11 cellular contexts compared by ENCODE assay signal in the genomic region with DNA sequence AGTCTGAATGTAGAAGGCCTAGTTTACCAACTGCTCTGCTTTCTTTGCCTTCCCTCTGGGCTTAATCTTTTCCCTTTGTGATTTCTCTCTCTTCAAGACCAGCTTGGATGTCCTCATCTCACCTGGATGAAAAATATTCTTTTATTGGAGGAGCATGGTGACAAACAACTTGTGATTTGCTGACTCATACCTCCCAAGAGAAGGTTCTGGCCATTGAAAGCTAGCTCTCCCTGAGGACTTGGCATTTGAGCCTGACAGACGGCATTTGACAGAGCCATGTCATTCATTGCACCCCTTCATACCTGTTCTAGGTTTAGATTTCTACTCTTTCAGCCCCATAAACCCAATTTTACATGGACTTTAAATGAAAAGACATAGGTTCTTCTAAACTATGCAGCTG. TPM values are rescaled to one million over a fixed set of nuclear protein-coding genes. Genes with fewer than 3 reads are reported as not detected.
DNase-seq lines count a peak whose midpoint lies in the region.
"Had no signal": no experiment of that assay in that cellular context is flagged by ENCODE, and none has a peak within 500 bp of the region (broad histone marks: within the 10 kb centered on the region; RNA-seq: fewer than 3 reads in every experiment).

No MANE protein-coding gene starts in this region.

- H3K27me3 ChIP-seq in skeletal muscle tissue (ENCODE audit: control insufficient read depth in 3 of 3, insufficient read depth in 3 of 3, low read length in 3 of 3), result no peaks in the 10 kb centered on the region
- H3K27me3 ChIP-seq: dorsolateral prefrontal cortex had no signal

- H3K9me3 Mint-ChIP-seq in activated T-cell treated with anti-CD3 and anti-CD28 coated beads, Interleukin-2, amount 50 U/mL, for 24 hours, result no peaks in the 10 kb centered on the region

- no peaks in the 10 kb centered on the region for H3K9me3 ChIP-seq in skeletal muscle tissue (ENCODE audit: control insufficient read depth in 3 of 3, low read length in 3 of 3)

- no peak overlapping the region for H3K4me3 ChIP-seq in skeletal muscle tissue (ENCODE audit: low read length in 3 of 3)
- H3K4me3 ChIP-seq: dorsolateral prefrontal cortex had no signal

- H3K27ac Mint-ChIP-seq in activated T-cell treated with anti-CD3 and anti-CD28 coated beads, Interleukin-2, amount 50 U/mL, for 24 hours, result peak overlapping the region; percentile 8

- H3K36me3 Mint-ChIP-seq in activated T-cell treated with anti-CD3 and anti-CD28 coated beads, Interleukin-2, amount 50 U/mL, for 24 hours (ENCODE audit: low read depth), result peaks cover 92% of the 10 kb centered on the region

- no peaks in the 10 kb centered on the region for H3K27me3 Mint-ChIP-seq in activated T-cell treated with anti-CD3 and anti-CD28 coated beads, Interleukin-2, amount 50 U/mL, for 24 hours

- no peak overlapping the region for H3K4me3 Mint-ChIP-seq in activated T-cell treated with anti-CD3 and anti-CD28 coated beads, Interleukin-2, amount 50 U/mL, for 24 hours

- peak overlapping the region; percentile 37 for H3K27ac ChIP-seq in skeletal muscle tissue (ENCODE audit: low read depth, low read length)

- peaks cover 34 to 56% (median 44%) of the 10 kb centered on the region in 3 donors for H3K36me3 ChIP-seq in skeletal muscle tissue (ENCODE audit: control insufficient read depth in 3 of 3, insufficient read depth in 3 of 3, low read length in 3 of 3)

- H3K9ac ChIP-seq in skeletal muscle tissue (ENCODE audit: low read depth in 1 of 3, low read length in 3 of 3), result no peak overlapping the region

- H3K4me1 Mint-ChIP-seq in activated T-cell treated with anti-CD3 and anti-CD28 coated beads, Interleukin-2, amount 50 U/mL, for 24 hours (ENCODE audit: low read depth), result peaks cover 42% of the 10 kb centered on the region

- peaks cover 6 to 20% (median 7%) of the 10 kb centered on the region in 3 donors for H3K4me1 ChIP-seq in skeletal muscle tissue (ENCODE audit: control insufficient read depth in 3 of 3, insufficient read depth in 3 of 3, low read length in 3 of 3)

- no peak for DNase-seq in activated T-cell treated with anti-CD3 and anti-CD28 coated beads, Interleukin-2, amount 50 U/mL, for 24 hours
- DNase-seq in activated T-cell treated with anti-CD3 and anti-CD28 coated beads, Interleukin-2, amount 50 U/mL, for 48 hours, result no peak
- DNase-seq in M059J (ENCODE audit: low read depth) (peak; percentile 55), dermis blood vessel endothelial cell (peak; percentile 42), nucleus accumbens (lab: John Stamatoyannopoulos, UW) (no peak)
- no peak for DNase-seq in activated naive CD4-positive, alpha-beta T cell treated with Interleukin-2 at 50 U/mL for 16 hours
- DNase-seq in stimulated activated CD4-positive, alpha-beta T cell treated with anti-CD3 and anti-CD28 coated beads, Interleukin-4, amount 100 ng/mL, for 1 hour, result no peak
- DNase-seq: dorsolateral prefrontal cortex, NCI-H1092, NCI-H2171 treated with DMSO at 0.1 percent for 48 hours had no signal

RNA-seq across cellular contexts. Expression of a gene that starts 33.3 kb away (rescaled TPM):
- total RNA-seq in M059J (2014; rRNA removed; shearing (Covaris generic)), result 36.8 and 68.7 TPM in 2 replicates
- total RNA-seq in dermis blood vessel endothelial cell (80.8 and 102 TPM in 2 replicates), skeletal muscle tissue (48.0 TPM)

Comparison
In these comparisons a context has a peak if more than half of its experiments do, and no peak if none do; other contexts are left out.
1. DNase-seq: peak in M059J (single experiment) and dermis blood vessel endothelial cell (single experiment); none in activated T-cell treated with anti-CD3 and anti-CD28 coated beads, Interleukin-2, amount 50 U/mL, for 24 hours (single experiment), activated T-cell treated with anti-CD3 and anti-CD28 coated beads, Interleukin-2, amount 50 U/mL, for 48 hours (0 of 2), activated naive CD4-positive, alpha-beta T cell treated with Interleukin-2 at 50 U/mL for 16 hours (single experiment), nucleus accumbens (0 of 56) and stimulated activated CD4-positive, alpha-beta T cell treated with anti-CD3 and anti-CD28 coated beads, Interleukin-4, amount 100 ng/mL, for 1 hour (single experiment).